8 cellular contexts compared by ENCODE assay signal in genomic region chr3:197713477-197713822, GRCh38. TPM values are rescaled to one million over a fixed set of nuclear protein-coding genes. Genes with fewer than 3 reads are reported as not detected.
DNase-seq lines count a peak whose midpoint lies in the region; ATAC-seq, FAIRE-seq and TF ChIP-seq lines count a peak whose summit lies in the region.

No MANE protein-coding gene starts in this region.

- H3K4me3 ChIP-seq in GM12875 (ENCODE audit: low read depth, low read length) (peak overlapping the region; percentile 10), ovary (no peak overlapping the region)

- H3K27ac Mint-ChIP-seq in brain = peak overlapping the region; percentile 41 to 99 (median 96)

- H3K27ac ChIP-seq in ovary = peak overlapping the region; percentile 53 to 83

- ATAC-seq in HG03060 (IDR thresholded peaks at IDR 0.05; ENCODE audit: low read depth, unreplicated experiment) = peak; percentile 5
- no peak for ATAC-seq in GM18858 (IDR thresholded peaks at IDR 0.05; ENCODE audit: unreplicated experiment)

- no peaks in the 10 kb centered on the region for H3K36me3 ChIP-seq in ovary

- FAIRE-seq in urothelium cell line (lab: Jason Lieb, UNC) = no peak

- no peaks in the 10 kb centered on the region for H3K9me3 Mint-ChIP-seq in brain

- peaks cover 24% of the 10 kb centered on the region for H3K4me1 Mint-ChIP-seq in brain

- H3K27me3 ChIP-seq in ovary = no peaks in the 10 kb centered on the region

- no peaks in the 10 kb centered on the region for H3K4me1 ChIP-seq in ovary (ENCODE audit: insufficient read depth)

- no peak for TF ChIP-seq EP300 in ovary (IDR thresholded peaks at IDR 0.05)

- peak overlapping the region in 2 of 5 experiments; percentile 17 to 83 for H3K4me3 Mint-ChIP-seq in brain

- 67 to 87% (median 77%) methylated on average over 4 of the region's 4 CpGs for WGBS in ovary, 3 donors

- intact Hi-C loops in ovary (cut with DNase I) = no loop called here

- TF ChIP-seq POLR2A in ovary (IDR thresholded peaks at IDR 0.05) = no peak

- DNase-seq in ovary (no peak), urothelium cell line (ENCODE audit: low spot score) (no peak), inferior parietal cortex (ENCODE audit: extremely low spot score) (no peak)
- DNase-seq in central memory CD4-positive, alpha-beta T cell = no peak

- H3K27me3 Mint-ChIP-seq in brain = no peaks in the 10 kb centered on the region

- H3K9me3 ChIP-seq in ovary = no peaks in the 10 kb centered on the region

- TF ChIP-seq CTCF in GM12875 (IDR thresholded peaks at IDR 0.05; ENCODE audit: borderline replicate concordance, insufficient read depth, low read depth, low read length) (no peak), brain (conservative IDR thresholded peaks at IDR 0.05) (no peak), ovary (IDR thresholded peaks at IDR 0.05) (no peak)

- H3K36me3 Mint-ChIP-seq in brain = peaks cover 57% of the 10 kb centered on the region

RNA-seq across cellular contexts. Expression of gene RUBCN, which starts 23.3 kb away (rescaled TPM):
- polyA plus RNA-seq in brain (ENCODE audit: insufficient read depth, low read depth, low replicate concordance) (20.8 TPM), ovary (10 to 100 TPM in 1 of 2 donors, 1 to 10 TPM in 1; 9.5 to 11.4 TPM)
- total RNA-seq in ovary = 10 to 100 TPM; 20.0 to 36.2 (median 27.5) TPM

RNA-seq across cellular contexts. Expression of gene FYTTD1, which starts 36.2 kb away (rescaled TPM):
- polyA plus RNA-seq in brain (ENCODE audit: insufficient read depth, low read depth, low replicate concordance) (47.1 TPM), ovary (10 to 100 TPM; 16.8 to 49.6 TPM)
- 10 to 100 TPM; 23.8 to 70.5 (median 58.0) TPM for total RNA-seq in ovary
